ENCODE assay signal across 1 cellular context in genomic region chr12:63805704-63806672, GRCh38.
TF ChIP-seq lines count a peak whose summit lies in the region.

No MANE protein-coding gene starts in this region.

TF ChIP-seq in HepG2, 621 proteins besides CTCF, POLR2A, EP300 and RAD21 (continued from another document and continues in another):
- TF ChIP-seq, protein P1, sequence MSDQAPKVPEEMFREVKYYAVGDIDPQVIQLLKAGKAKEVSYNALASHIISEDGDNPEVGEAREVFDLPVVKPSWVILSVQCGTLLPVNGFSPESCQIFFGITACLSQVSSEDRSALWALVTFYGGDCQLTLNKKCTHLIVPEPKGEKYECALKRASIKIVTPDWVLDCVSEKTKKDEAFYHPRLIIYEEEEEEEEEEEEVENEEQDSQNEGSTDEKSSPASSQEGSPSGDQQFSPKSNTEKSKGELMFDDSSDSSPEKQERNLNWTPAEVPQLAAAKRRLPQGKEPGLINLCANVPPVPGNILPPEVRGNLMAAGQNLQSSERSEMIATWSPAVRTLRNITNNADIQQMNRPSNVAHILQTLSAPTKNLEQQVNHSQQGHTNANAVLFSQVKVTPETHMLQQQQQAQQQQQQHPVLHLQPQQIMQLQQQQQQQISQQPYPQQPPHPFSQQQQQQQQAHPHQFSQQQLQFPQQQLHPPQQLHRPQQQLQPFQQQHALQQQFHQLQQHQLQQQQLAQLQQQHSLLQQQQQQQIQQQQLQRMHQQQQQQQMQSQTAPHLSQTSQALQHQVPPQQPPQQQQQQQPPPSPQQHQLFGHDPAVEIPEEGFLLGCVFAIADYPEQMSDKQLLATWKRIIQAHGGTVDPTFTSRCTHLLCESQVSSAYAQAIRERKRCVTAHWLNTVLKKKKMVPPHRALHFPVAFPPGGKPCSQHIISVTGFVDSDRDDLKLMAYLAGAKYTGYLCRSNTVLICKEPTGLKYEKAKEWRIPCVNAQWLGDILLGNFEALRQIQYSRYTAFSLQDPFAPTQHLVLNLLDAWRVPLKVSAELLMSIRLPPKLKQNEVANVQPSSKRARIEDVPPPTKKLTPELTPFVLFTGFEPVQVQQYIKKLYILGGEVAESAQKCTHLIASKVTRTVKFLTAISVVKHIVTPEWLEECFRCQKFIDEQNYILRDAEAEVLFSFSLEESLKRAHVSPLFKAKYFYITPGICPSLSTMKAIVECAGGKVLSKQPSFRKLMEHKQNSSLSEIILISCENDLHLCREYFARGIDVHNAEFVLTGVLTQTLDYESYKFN (CRISPR knock-in tag; conservative IDR thresholded peaks at IDR 0.05): peak; percentile 61; the same call in 1 of the 2 replicates
- TF ChIP-seq FOXP1 (IDR thresholded peaks at IDR 0.05) (peak; percentile 85), FOXP1 (CRISPR knock-in tag; IDR thresholded peaks at IDR 0.05) (peak; percentile 92), PBX2 (CRISPR knock-in tag; IDR thresholded peaks at IDR 0.05) (peak; percentile 42; the same call in 1 of the 2 replicates), NR2F2 (IDR thresholded peaks at IDR 0.05; ENCODE audit: borderline replicate concordance, low read depth) (peak; percentile 20; the same call in 1 of the 2 replicates), FOXA1 (IDR thresholded peaks at IDR 0.05) (peak; percentile 93), FOXA1 (CRISPR knock-in tag; IDR thresholded peaks at IDR 0.05) (peak; percentile 70), FOXA3 (CRISPR knock-in tag; IDR thresholded peaks at IDR 0.05) (peak; percentile 86), SOX5 (CRISPR knock-in tag; IDR thresholded peaks at IDR 0.05; ENCODE audit: borderline replicate concordance) (peak; percentile 18; the same call in 1 of the 2 replicates), SOX13 (IDR thresholded peaks at IDR 0.05) (no peak), SOX13 (CRISPR knock-in tag; conservative IDR thresholded peaks at IDR 0.05 in 1 of 2, IDR thresholded peaks at IDR 0.05 in 1 of 2) (peak in 1 of 2 experiments; percentile 51; a peak in 1 of 4 replicates), ZBTB26 (CRISPR knock-in tag; IDR thresholded peaks at IDR 0.05; ENCODE audit: borderline replicate concordance) (no peak), ZBTB49 (CRISPR knock-in tag; IDR thresholded peaks at IDR 0.05; ENCODE audit: borderline replicate concordance) (no peak), SKI (IDR thresholded peaks at IDR 0.05; ENCODE audit: partially characterized antibody) (peak; percentile 33), ZNF652 (CRISPR knock-in tag; IDR thresholded peaks at IDR 0.05; ENCODE audit: borderline replicate concordance, low read depth) (0 out of 2 replicates have a peak, but pooled peaks have one; percentile 14), ARID5B (CRISPR knock-in tag; IDR thresholded peaks at IDR 0.05) (peak; percentile 71), LCORL (IDR thresholded peaks at IDR 0.05) (no peak), LCORL (CRISPR knock-in tag; IDR thresholded peaks at IDR 0.05) (no peak), SCMH1 (CRISPR knock-in tag; IDR thresholded peaks at IDR 0.05; ENCODE audit: borderline replicate concordance) (no peak), ARID3A (IDR thresholded peaks at IDR 0.05; ENCODE audit: low read depth, low read length) (peak; percentile 57; the same call in 1 of the 2 replicates), HDAC2 (CRISPR knock-in tag; IDR thresholded peaks at IDR 0.05) (peak; percentile 11; the same call in 1 of the 2 replicates), ZMYM3 (CRISPR knock-in tag; IDR thresholded peaks at IDR 0.05) (0 out of 2 replicates have a peak, but pooled peaks have one; percentile 34), TBX3 (IDR thresholded peaks at IDR 0.05; ENCODE audit: borderline replicate concordance) (peak; percentile 56; the same call in 1 of the 2 replicates), NFIC (IDR thresholded peaks at IDR 0.05; ENCODE audit: low read length) (peak; percentile 75; the same call in 1 of the 2 replicates), ZKSCAN1 (IDR thresholded peaks at IDR 0.05; ENCODE audit: low read length) (peak; percentile 85), KLF13 (CRISPR knock-in tag; IDR thresholded peaks at IDR 0.05) (no peak), SMARCE1 (IDR thresholded peaks at IDR 0.05; ENCODE audit: borderline replicate concordance) (0 out of 2 replicates have a peak, but pooled peaks have one; percentile 34), HNF4A (CRISPR knock-in tag; IDR thresholded peaks at IDR 0.05) (peak; percentile 32; the same call in 1 of the 2 replicates), ZNF720 (CRISPR knock-in tag; IDR thresholded peaks at IDR 0.05) (no peak), HHEX (CRISPR knock-in tag; IDR thresholded peaks at IDR 0.05) (0 out of 2 replicates have a peak, but pooled peaks have one; percentile 24)
- TF ChIP-seq, protein P2, sequence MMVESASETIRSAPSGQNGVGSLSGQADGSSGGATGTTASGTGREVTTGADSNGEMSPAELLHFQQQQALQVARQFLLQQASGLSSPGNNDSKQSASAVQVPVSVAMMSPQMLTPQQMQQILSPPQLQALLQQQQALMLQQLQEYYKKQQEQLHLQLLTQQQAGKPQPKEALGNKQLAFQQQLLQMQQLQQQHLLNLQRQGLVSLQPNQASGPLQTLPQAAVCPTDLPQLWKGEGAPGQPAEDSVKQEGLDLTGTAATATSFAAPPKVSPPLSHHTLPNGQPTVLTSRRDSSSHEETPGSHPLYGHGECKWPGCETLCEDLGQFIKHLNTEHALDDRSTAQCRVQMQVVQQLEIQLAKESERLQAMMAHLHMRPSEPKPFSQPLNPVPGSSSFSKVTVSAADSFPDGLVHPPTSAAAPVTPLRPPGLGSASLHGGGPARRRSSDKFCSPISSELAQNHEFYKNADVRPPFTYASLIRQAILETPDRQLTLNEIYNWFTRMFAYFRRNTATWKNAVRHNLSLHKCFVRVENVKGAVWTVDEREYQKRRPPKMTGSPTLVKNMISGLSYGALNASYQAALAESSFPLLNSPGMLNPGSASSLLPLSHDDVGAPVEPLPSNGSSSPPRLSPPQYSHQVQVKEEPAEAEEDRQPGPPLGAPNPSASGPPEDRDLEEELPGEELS (CRISPR knock-in tag; IDR thresholded peaks at IDR 0.05): peak; percentile 64; the same call in 1 of the 2 replicates
- TF ChIP-seq, protein P3, sequence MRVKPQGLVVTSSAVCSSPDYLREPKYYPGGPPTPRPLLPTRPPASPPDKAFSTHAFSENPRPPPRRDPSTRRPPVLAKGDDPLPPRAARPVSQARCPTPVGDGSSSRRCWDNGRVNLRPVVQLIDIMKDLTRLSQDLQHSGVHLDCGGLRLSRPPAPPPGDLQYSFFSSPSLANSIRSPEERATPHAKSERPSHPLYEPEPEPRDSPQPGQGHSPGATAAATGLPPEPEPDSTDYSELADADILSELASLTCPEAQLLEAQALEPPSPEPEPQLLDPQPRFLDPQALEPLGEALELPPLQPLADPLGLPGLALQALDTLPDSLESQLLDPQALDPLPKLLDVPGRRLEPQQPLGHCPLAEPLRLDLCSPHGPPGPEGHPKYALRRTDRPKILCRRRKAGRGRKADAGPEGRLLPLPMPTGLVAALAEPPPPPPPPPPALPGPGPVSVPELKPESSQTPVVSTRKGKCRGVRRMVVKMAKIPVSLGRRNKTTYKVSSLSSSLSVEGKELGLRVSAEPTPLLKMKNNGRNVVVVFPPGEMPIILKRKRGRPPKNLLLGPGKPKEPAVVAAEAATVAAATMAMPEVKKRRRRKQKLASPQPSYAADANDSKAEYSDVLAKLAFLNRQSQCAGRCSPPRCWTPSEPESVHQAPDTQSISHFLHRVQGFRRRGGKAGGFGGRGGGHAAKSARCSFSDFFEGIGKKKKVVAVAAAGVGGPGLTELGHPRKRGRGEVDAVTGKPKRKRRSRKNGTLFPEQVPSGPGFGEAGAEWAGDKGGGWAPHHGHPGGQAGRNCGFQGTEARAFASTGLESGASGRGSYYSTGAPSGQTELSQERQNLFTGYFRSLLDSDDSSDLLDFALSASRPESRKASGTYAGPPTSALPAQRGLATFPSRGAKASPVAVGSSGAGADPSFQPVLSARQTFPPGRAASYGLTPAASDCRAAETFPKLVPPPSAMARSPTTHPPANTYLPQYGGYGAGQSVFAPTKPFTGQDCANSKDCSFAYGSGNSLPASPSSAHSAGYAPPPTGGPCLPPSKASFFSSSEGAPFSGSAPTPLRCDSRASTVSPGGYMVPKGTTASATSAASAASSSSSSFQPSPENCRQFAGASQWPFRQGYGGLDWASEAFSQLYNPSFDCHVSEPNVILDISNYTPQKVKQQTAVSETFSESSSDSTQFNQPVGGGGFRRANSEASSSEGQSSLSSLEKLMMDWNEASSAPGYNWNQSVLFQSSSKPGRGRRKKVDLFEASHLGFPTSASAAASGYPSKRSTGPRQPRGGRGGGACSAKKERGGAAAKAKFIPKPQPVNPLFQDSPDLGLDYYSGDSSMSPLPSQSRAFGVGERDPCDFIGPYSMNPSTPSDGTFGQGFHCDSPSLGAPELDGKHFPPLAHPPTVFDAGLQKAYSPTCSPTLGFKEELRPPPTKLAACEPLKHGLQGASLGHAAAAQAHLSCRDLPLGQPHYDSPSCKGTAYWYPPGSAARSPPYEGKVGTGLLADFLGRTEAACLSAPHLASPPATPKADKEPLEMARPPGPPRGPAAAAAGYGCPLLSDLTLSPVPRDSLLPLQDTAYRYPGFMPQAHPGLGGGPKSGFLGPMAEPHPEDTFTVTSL (CRISPR knock-in tag; IDR thresholded peaks at IDR 0.05; ENCODE audit: borderline replicate concordance): peak; percentile 87; the same call in 1 of the 2 replicates
- TF ChIP-seq, protein P4, sequence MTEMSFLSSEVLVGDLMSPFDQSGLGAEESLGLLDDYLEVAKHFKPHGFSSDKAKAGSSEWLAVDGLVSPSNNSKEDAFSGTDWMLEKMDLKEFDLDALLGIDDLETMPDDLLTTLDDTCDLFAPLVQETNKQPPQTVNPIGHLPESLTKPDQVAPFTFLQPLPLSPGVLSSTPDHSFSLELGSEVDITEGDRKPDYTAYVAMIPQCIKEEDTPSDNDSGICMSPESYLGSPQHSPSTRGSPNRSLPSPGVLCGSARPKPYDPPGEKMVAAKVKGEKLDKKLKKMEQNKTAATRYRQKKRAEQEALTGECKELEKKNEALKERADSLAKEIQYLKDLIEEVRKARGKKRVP (CRISPR knock-in tag; IDR thresholded peaks at IDR 0.05): 0 out of 4 replicates have a peak, but pooled peaks of 1 of the 2 experiments have one; percentile 18
